In genomic region chr1:223116950-223117349, GRCh38 we compare ENCODE assay signal across 24 cellular contexts. TPM values are rescaled to one million over a fixed set of nuclear protein-coding genes. Genes with fewer than 3 reads are reported as not detected.
DNase-seq lines count a peak whose midpoint lies in the region; ATAC-seq, FAIRE-seq and TF ChIP-seq lines count a peak whose summit lies in the region.
"Had no signal": no experiment of that assay in that cellular context is flagged by ENCODE, and none has a peak within 500 bp of the region (broad histone marks: within the 10 kb centered on the region; RNA-seq: fewer than 3 reads in every experiment).

No MANE protein-coding gene starts in this region.

- CTCF ChIA-PET in Caco-2 (lab: Charles Lee), result no interaction called here

- H3K9ac ChIP-seq in kidney (ENCODE audit: low read length in 2 of 2) (no peak overlapping the region), trophoblast cell (ENCODE audit: low read length) (no peak overlapping the region)
- H3K9ac ChIP-seq: BLaER1 had no signal

- H3K9me3 ChIP-seq in Caco-2 (no peaks in the 10 kb centered on the region), kidney (ENCODE audit: control insufficient read depth in 1 of 2, low read length in 2 of 2) (no peaks in the 10 kb centered on the region), trophoblast cell (ENCODE audit: insufficient read depth, low read depth, low read length) (peaks cover 2% of the 10 kb centered on the region)
- H3K9me3 ChIP-seq: BE2C, BLaER1 had no signal

- H4K20me1 ChIP-seq in GM23338 (replicated peaks; ENCODE audit: insufficient read depth), result no peaks in the 10 kb centered on the region
- H4K20me1 ChIP-seq: BLaER1 had no signal

- ATAC-seq in GM23338 (no peak), GM21786 (IDR thresholded peaks at IDR 0.05; ENCODE audit: unreplicated experiment) (no peak)

- H3K79me1 ChIP-seq in trophoblast cell (ENCODE audit: low read length), result peaks cover 13% of the 10 kb centered on the region

- H3K27me3 Mint-ChIP-seq in Caco-2 (ENCODE audit: insufficient read depth, unreplicated experiment) (no peaks in the 10 kb centered on the region), GM23338 (ENCODE audit: insufficient read depth, low read depth, poor library complexity) (peaks cover 7% of the 10 kb centered on the region)
- H3K27me3 Mint-ChIP-seq: CD4-positive, alpha-beta memory T cell; CD4-positive, CD25-positive, alpha-beta regulatory T cell had no signal

- peak overlapping the region; percentile 87 for H4K91ac ChIP-seq in trophoblast cell (ENCODE audit: low read depth, low read length)

- H3K27me3 ChIP-seq in Caco-2 (replicated peaks; ENCODE audit: control insufficient read depth, insufficient read depth, low read length) (no peaks in the 10 kb centered on the region; the same call in 1 of the 2 replicates), trophoblast cell (ENCODE audit: insufficient read depth, low read length) (no peaks in the 10 kb centered on the region), GM23338 (ENCODE audit: insufficient read depth) (no peaks in the 10 kb centered on the region)
- H3K27me3 ChIP-seq: BLaER1 had no signal

- H4K8ac ChIP-seq in trophoblast cell (ENCODE audit: low read depth, low read length), result no peak overlapping the region

- no CpG with 5 or more reads among the region's 29 CpGs for WGBS in trophoblast cell (ENCODE audit: extremely low coverage, insufficient coverage, insufficient read length)

- peak overlapping the region; percentile 99 for H2AK5ac ChIP-seq in trophoblast cell (ENCODE audit: low read length)

- no TSS peak for BruUV-seq in Caco-2 (replicated peaks; lab: Mats Ljungman, UMichigan)

- H4K12ac ChIP-seq in trophoblast cell (ENCODE audit: low read depth, low read length), result no peak overlapping the region

- H3K4ac ChIP-seq in trophoblast cell (ENCODE audit: low read depth, low read length), result no peak overlapping the region

- no peak overlapping the region for H3K4me2 ChIP-seq in trophoblast cell (ENCODE audit: low read length)
- H3K4me2 ChIP-seq in GM23338, result no peak overlapping the region
- H3K4me2 ChIP-seq: BLaER1 had no signal

- peaks cover 2% of the 10 kb centered on the region for H3K79me2 ChIP-seq in trophoblast cell (ENCODE audit: control insufficient read depth, insufficient read depth, low read length, poor library complexity)
- H3K79me2 ChIP-seq in GM23338 (replicated peaks; ENCODE audit: insufficient read depth), result no peaks in the 10 kb centered on the region

- H3K4me3 Mint-ChIP-seq in Caco-2 (ENCODE audit: unreplicated experiment) (no peak overlapping the region), GM23338 (no peak overlapping the region)
- H3K4me3 Mint-ChIP-seq: CD14-positive monocyte; CD4-positive, alpha-beta memory T cell; CD4-positive, CD25-positive, alpha-beta regulatory T cell; CD8-positive, alpha-beta memory T cell had no signal

- H3K27ac Mint-ChIP-seq in Caco-2 (ENCODE audit: unreplicated experiment) (peak overlapping the region; percentile 93), GM23338 (no peak overlapping the region)
- H3K27ac Mint-ChIP-seq: CD4-positive, alpha-beta memory T cell; CD4-positive, CD25-positive, alpha-beta regulatory T cell; CD8-positive, alpha-beta memory T cell had no signal

- peak overlapping the region; percentile 64 for H3K14ac ChIP-seq in trophoblast cell (ENCODE audit: low read length)

- H3K18ac ChIP-seq in trophoblast cell (ENCODE audit: low read length), result peak overlapping the region; percentile 0

- H3K36me3 ChIP-seq in Caco-2 (ENCODE audit: control insufficient read depth, insufficient read depth, low read length) (no peaks in the 10 kb centered on the region), kidney (ENCODE audit: control insufficient read depth in 1 of 2, insufficient read depth in 2 of 2, low read length in 2 of 2) (no peaks in the 10 kb centered on the region), trophoblast cell (ENCODE audit: control insufficient read depth in 1 of 2, insufficient read depth in 2 of 2, low read length in 2 of 2) (no peaks in the 10 kb centered on the region), GM23338 (ENCODE audit: insufficient read depth) (no peaks in the 10 kb centered on the region)
- H3K36me3 ChIP-seq: BE2C, BLaER1 had no signal

- H3K36me3 Mint-ChIP-seq in Caco-2 (ENCODE audit: insufficient read depth, unreplicated experiment), result peaks cover 23% of the 10 kb centered on the region
- H3K36me3 Mint-ChIP-seq in GM23338 (ENCODE audit: low read depth), result peaks cover 2% of the 10 kb centered on the region; the same call in 2 of the 3 replicates
- H3K36me3 Mint-ChIP-seq: CD4-positive, alpha-beta memory T cell had no signal

- intact Hi-C loops in Caco-2 (cut with micrococcal nuclease; ENCODE audit: unreplicated experiment) (no loop called here), kidney (cut with DNase I) (no loop called here)

- H2BK120ac ChIP-seq in trophoblast cell (ENCODE audit: insufficient read depth, low read length, poor library complexity), result peak overlapping the region; percentile 76

- no peak for DNase-seq in Caco-2
- DNase-seq in kidney, result peak; percentile 61
- no peak for DNase-seq in trophoblast cell
- DNase-seq in GM23338 (ENCODE audit: low spot score), result no peak
- DNase-seq in T-helper 9 cell, result no peak
- DNase-seq: 8988T; ACHN; BE2C; C1 segment of cervical spinal cord; Calu3; CD4-positive, alpha-beta memory T cell; CD4-positive, CD25-positive, alpha-beta regulatory T cell; CD8-positive, alpha-beta memory T cell; COR-L47; DMS79 treated with DMSO at 0.1 percent for 48 hours; GF-D8 had no signal

- H2BK5ac ChIP-seq in trophoblast cell (ENCODE audit: low read depth, low read length, poor library complexity), result peak overlapping the region; percentile 61

- H2BK12ac ChIP-seq in trophoblast cell (ENCODE audit: low read length), result peak overlapping the region; percentile 96

- H3K4me3 ChIP-seq in Caco-2 (ENCODE audit: low read depth, low read length) (no peak overlapping the region), kidney (ENCODE audit: low read length in 2 of 2) (no peak overlapping the region), trophoblast cell (ENCODE audit: low read depth, low read length) (no peak overlapping the region), GM23338 (no peak overlapping the region)
- H3K4me3 ChIP-seq: BLaER1 had no signal

- no peaks in the 10 kb centered on the region for H3F3A ChIP-seq in GM23338 (replicated peaks; ENCODE audit: low read depth)

- H3K27ac ChIP-seq in kidney (ENCODE audit: low read depth in 2 of 2, low read length in 2 of 2), result no peak overlapping the region
- H3K27ac ChIP-seq in trophoblast cell (ENCODE audit: low read depth, low read length), result no peak overlapping the region
- no peak overlapping the region for H3K27ac ChIP-seq in GM23338 (ENCODE audit: low read depth)
- H3K27ac ChIP-seq: BLaER1 had no signal

- H3K9me2 ChIP-seq in GM23338 (ENCODE audit: insufficient read depth), result no peaks in the 10 kb centered on the region; the same call in 1 of the 2 replicates

- POLR2A ChIA-PET in Caco-2 (lab: Charles Lee), result no interaction called here

- H3K23ac ChIP-seq in trophoblast cell (ENCODE audit: low read length), result no peak overlapping the region

- H2AFZ ChIP-seq in trophoblast cell (ENCODE audit: insufficient read depth, low read length, poor library complexity) (no peak overlapping the region), GM23338 (no peak overlapping the region)

- H3K4me1 ChIP-seq in Caco-2 (peaks cover 29% of the 10 kb centered on the region), kidney (ENCODE audit: control insufficient read depth in 1 of 2, insufficient read depth in 1 of 2, low read depth in 1 of 2, low read length in 2 of 2) (peaks cover 0 to 3% of the 10 kb centered on the region in 2 donors), trophoblast cell (ENCODE audit: control insufficient read depth in 1 of 2, insufficient read depth in 2 of 2, low read length in 2 of 2) (peaks cover 12 to 14% of the 10 kb centered on the region in 2 experiments), GM23338 (ENCODE audit: insufficient read depth) (peaks cover 4% of the 10 kb centered on the region; the same call in 1 of the 2 replicates)
- H3K4me1 ChIP-seq: BE2C, BLaER1 had no signal

- FAIRE-seq in kidney (lab: Jason Lieb, UNC), result no peak
- FAIRE-seq: A204.1, D721Med, G401.6, GM12891, GM19239 had no signal

- no peak for TF ChIP-seq CTCF in Caco-2 (IDR thresholded peaks at IDR 0.05; ENCODE audit: insufficient read depth in 1 of 2, low read depth in 1 of 2, low read length in 1 of 2, severe bottlenecking in 1 of 2, unreplicated experiment in 1 of 2)
- no peak for TF ChIP-seq CTCF in kidney (IDR thresholded peaks at IDR 0.05; ENCODE audit: borderline replicate concordance, extremely low read depth, insufficient read depth)
- TF ChIP-seq CTCF in GM23338 (conservative IDR thresholded peaks at IDR 0.05; ENCODE audit: low read depth in 2 of 2), result no peak

- H3K4me1 Mint-ChIP-seq in Caco-2 (ENCODE audit: low read depth, unreplicated experiment) (peaks cover 32% of the 10 kb centered on the region), GM23338 (peaks cover 14% of the 10 kb centered on the region; the same call in 2 of the 3 replicates)
- H3K4me1 Mint-ChIP-seq: CD14-positive monocyte; CD4-positive, alpha-beta memory T cell; CD8-positive, alpha-beta memory T cell had no signal

- H3K9me3 Mint-ChIP-seq in Caco-2 (ENCODE audit: unreplicated experiment) (peaks cover 21% of the 10 kb centered on the region), GM23338 (peaks cover 10% of the 10 kb centered on the region; the same call in 1 of the 3 replicates)

TF ChIP-seq in GM23338, 12 proteins besides CTCF, POLR2A, EP300 and RAD21 (continues in another document):
- TF ChIP-seq CREB1 (CRISPR knock-in tag; IDR thresholded peaks at IDR 0.05; ENCODE audit: low read depth) (no peak), ZNF331 (CRISPR knock-in tag; IDR thresholded peaks at IDR 0.05; ENCODE audit: low read depth) (no peak), ETS1 (IDR thresholded peaks at IDR 0.05) (no peak), JUNB (IDR thresholded peaks at IDR 0.05; ENCODE audit: unreplicated experiment) (no peak)

RNA-seq across cellular contexts. Expression of gene TLR5, which starts 26.1 kb away (rescaled TPM):
- total RNA-seq in Caco-2 (2022) (1.8 TPM in 2 replicates), kidney (31.3 TPM)
- polyA plus RNA-seq in kidney (ENCODE audit: insufficient read depth, low read depth, low replicate concordance) (3.7 TPM), GM23338 (2016; fragmentation: Nextera tagmentation; extraction: Ambion mirVana) (0.39 and 1.3 TPM in 2 replicates)
- polyA plus RNA-seq in trophoblast cell (2013), result 0.31 and 0.34 TPM in 2 replicates
- total RNA-seq in GM23338 (2014; rRNA removed; shearing (Covaris generic)), result 0.10 and 0.50 TPM in 2 replicates

Comparison
In these comparisons a context has a peak if more than half of its experiments do, and no peak if none do; other contexts are left out.
1. RNA of gene TLR5, which starts 26.1 kb away (total RNA-seq): 31.3 TPM in kidney (single experiment); 1.8 TPM in Caco-2 and 0.10 to 0.50 TPM in GM23338; every median in the first group is over 10 times any median in the second.